1 cellular context compared by ENCODE assay signal in genomic region chr21:15455819-15456462, GRCh38.
TF ChIP-seq lines count a peak whose summit lies in the region.

No MANE protein-coding gene starts in this region.

TF ChIP-seq in HepG2, 621 proteins besides CTCF, POLR2A, EP300 and RAD21 (continued from another document and continues in another):
- TF ChIP-seq GRHL1 (CRISPR knock-in tag; conservative IDR thresholded peaks at IDR 0.05) (no peak), ZNF746 (CRISPR knock-in tag; IDR thresholded peaks at IDR 0.05) (no peak), ZNF646 (CRISPR knock-in tag; IDR thresholded peaks at IDR 0.05) (peak; percentile 26; the same call in 1 of the 2 replicates), NR2F2 (IDR thresholded peaks at IDR 0.05; ENCODE audit: borderline replicate concordance, low read depth) (peak; percentile 53; the same call in 1 of the 2 replicates), PAX8 (CRISPR knock-in tag; IDR thresholded peaks at IDR 0.05; ENCODE audit: borderline replicate concordance) (no peak), CBX5 (CRISPR knock-in tag; IDR thresholded peaks at IDR 0.05; ENCODE audit: borderline replicate concordance) (peak; percentile 36; the same call in 1 of the 2 replicates), RARG (CRISPR knock-in tag; IDR thresholded peaks at IDR 0.05; ENCODE audit: low read depth) (no peak), ZNF225 (CRISPR knock-in tag; IDR thresholded peaks at IDR 0.05) (no peak), NFKB2 (CRISPR knock-in tag; IDR thresholded peaks at IDR 0.05; ENCODE audit: borderline replicate concordance) (no peak; the same call in 1 of the 2 replicates), ZNF616 (CRISPR knock-in tag; IDR thresholded peaks at IDR 0.05; ENCODE audit: low read depth) (no peak), ZNF264 (CRISPR knock-in tag; IDR thresholded peaks at IDR 0.05) (peak; percentile 96), U2AF1 (optimal IDR thresholded peaks at IDR 0.05; ENCODE audit: low read depth, low read length) (peak; percentile 46), ZFP41 (CRISPR knock-in tag; IDR thresholded peaks at IDR 0.05; ENCODE audit: borderline replicate concordance) (no peak), MAX (IDR thresholded peaks at IDR 0.05) (peak; percentile 46; the same call in 1 of the 2 replicates), ZBTB42 (CRISPR knock-in tag; IDR thresholded peaks at IDR 0.05) (no peak), SRF (IDR thresholded peaks at IDR 0.05; ENCODE audit: low read depth, low read length) (no peak), ZNF589 (CRISPR knock-in tag; conservative IDR thresholded peaks at IDR 0.05) (no peak), KAT8 (CRISPR knock-in tag; IDR thresholded peaks at IDR 0.05) (peak; percentile 66; the same call in 1 of the 2 replicates), DMTF1 (CRISPR knock-in tag; IDR thresholded peaks at IDR 0.05) (no peak), NR2C2 (CRISPR knock-in tag; IDR thresholded peaks at IDR 0.05; ENCODE audit: borderline replicate concordance) (no peak), ZNF33A (CRISPR knock-in tag; IDR thresholded peaks at IDR 0.05; ENCODE audit: borderline replicate concordance) (no peak), ZNF333 (CRISPR knock-in tag; IDR thresholded peaks at IDR 0.05; ENCODE audit: borderline replicate concordance) (no peak), CAMTA2 (CRISPR knock-in tag; IDR thresholded peaks at IDR 0.05; ENCODE audit: borderline replicate concordance) (no peak), RAD51 (IDR thresholded peaks at IDR 0.05; ENCODE audit: borderline replicate concordance) (no peak), FOXK2 (IDR thresholded peaks at IDR 0.05) (no peak; the same call in 1 of the 2 replicates), ZNF792 (CRISPR knock-in tag; IDR thresholded peaks at IDR 0.05) (no peak), IRX3 (CRISPR knock-in tag; IDR thresholded peaks at IDR 0.05; ENCODE audit: borderline replicate concordance, low read depth) (no peak), TAF1 (CRISPR knock-in tag; IDR thresholded peaks at IDR 0.05) (no peak), MLXIP (CRISPR knock-in tag; IDR thresholded peaks at IDR 0.05; ENCODE audit: borderline replicate concordance) (0 out of 2 replicates have a peak, but pooled peaks have one; percentile 58), DR1 (CRISPR knock-in tag; IDR thresholded peaks at IDR 0.05) (0 out of 2 replicates have a peak, but pooled peaks have one; percentile 19), SMARCE1 (IDR thresholded peaks at IDR 0.05; ENCODE audit: borderline replicate concordance) (no peak), MIXL1 (CRISPR knock-in tag; IDR thresholded peaks at IDR 0.05) (no peak), ZNF3 (CRISPR knock-in tag; IDR thresholded peaks at IDR 0.05) (no peak)
- TF ChIP-seq, protein P1, sequence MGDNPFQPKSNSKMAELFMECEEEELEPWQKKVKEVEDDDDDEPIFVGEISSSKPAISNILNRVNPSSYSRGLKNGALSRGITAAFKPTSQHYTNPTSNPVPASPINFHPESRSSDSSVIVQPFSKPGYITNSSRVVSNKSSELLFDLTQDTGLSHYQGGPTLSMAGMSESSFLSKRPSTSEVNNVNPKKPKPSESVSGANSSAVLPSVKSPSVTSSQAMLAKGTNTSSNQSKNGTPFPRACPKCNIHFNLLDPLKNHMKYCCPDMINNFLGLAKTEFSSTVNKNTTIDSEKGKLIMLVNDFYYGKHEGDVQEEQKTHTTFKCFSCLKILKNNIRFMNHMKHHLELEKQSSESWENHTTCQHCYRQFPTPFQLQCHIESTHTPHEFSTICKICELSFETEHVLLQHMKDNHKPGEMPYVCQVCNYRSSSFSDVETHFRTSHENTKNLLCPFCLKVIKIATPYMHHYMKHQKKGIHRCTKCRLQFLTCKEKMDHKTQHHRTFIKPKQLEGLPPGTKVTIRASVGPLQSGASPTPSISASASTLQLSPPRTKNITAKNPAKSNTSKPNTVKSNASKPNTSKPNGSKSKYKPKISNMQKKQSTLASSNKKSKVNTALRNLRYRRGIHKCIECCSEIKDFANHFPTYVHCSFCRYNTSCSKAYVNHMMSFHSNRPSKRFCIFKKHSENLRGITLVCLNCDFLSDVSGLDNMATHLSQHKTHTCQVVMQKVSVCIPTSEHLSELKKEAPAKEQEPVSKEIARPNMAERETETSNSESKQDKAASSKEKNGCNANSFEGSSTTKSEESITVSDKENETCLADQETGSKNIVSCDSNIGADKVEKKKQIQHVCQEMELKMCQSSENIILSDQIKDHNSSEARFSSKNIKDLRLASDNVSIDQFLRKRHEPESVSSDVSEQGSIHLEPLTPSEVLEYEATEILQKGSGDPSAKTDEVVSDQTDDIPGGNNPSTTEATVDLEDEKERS (CRISPR knock-in tag; IDR thresholded peaks at IDR 0.05) = no peak
- TF ChIP-seq, protein P2, sequence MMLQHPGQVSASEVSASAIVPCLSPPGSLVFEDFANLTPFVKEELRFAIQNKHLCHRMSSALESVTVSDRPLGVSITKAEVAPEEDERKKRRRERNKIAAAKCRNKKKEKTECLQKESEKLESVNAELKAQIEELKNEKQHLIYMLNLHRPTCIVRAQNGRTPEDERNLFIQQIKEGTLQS (CRISPR knock-in tag; IDR thresholded peaks at IDR 0.05) = no peak
- TF ChIP-seq, protein P3, sequence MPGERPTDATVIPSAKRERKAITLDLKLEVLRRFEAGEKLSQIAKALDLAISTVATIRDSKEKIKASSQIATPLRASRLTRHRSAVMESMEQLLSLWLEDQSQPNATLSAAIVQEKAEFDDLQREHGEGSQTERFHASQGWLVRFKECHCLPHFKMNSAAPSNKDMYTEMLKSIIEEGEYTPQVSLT (CRISPR knock-in tag; IDR thresholded peaks at IDR 0.05; ENCODE audit: borderline replicate concordance, low read depth) = no peak
- TF ChIP-seq, protein P4, sequence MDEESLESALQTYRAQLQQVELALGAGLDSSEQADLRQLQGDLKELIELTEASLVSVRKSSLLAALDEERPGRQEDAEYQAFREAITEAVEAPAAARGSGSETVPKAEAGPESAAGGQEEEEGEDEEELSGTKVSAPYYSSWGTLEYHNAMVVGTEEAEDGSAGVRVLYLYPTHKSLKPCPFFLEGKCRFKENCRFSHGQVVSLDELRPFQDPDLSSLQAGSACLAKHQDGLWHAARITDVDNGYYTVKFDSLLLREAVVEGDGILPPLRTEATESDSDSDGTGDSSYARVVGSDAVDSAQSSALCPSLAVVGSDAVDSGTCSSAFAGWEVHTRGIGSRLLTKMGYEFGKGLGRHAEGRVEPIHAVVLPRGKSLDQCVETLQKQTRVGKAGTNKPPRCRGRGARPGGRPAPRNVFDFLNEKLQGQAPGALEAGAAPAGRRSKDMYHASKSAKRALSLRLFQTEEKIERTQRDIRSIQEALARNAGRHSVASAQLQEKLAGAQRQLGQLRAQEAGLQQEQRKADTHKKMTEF (CRISPR knock-in tag; IDR thresholded peaks at IDR 0.05) = peak; percentile 80
- TF ChIP-seq, protein P5, sequence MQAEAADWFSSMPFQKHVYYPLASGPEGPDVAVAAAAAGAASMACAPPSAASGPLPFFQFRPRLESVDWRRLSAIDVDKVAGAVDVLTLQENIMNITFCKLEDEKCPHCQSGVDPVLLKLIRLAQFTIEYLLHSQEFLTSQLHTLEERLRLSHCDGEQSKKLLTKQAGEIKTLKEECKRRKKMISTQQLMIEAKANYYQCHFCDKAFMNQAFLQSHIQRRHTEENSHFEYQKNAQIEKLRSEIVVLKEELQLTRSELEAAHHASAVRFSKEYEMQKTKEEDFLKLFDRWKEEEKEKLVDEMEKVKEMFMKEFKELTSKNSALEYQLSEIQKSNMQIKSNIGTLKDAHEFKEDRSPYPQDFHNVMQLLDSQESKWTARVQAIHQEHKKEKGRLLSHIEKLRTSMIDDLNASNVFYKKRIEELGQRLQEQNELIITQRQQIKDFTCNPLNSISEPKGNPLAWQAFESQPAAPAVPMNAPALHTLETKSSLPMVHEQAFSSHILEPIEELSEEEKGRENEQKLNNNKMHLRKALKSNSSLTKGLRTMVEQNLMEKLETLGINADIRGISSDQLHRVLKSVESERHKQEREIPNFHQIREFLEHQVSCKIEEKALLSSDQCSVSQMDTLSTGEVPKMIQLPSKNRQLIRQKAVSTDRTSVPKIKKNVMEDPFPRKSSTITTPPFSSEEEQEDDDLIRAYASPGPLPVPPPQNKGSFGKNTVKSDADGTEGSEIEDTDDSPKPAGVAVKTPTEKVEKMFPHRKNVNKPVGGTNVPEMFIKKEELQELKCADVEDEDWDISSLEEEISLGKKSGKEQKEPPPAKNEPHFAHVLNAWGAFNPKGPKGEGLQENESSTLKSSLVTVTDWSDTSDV (CRISPR knock-in tag; IDR thresholded peaks at IDR 0.05) = no peak
